ENCODE assay signal across 6 cellular contexts in genomic region chr16:88736496-88736895, GRCh38.
"Had no signal": no experiment of that assay in that cellular context is flagged by ENCODE, and none has a peak within 500 bp of the region (broad histone marks: within the 10 kb centered on the region; RNA-seq: fewer than 3 reads in every experiment).

No MANE protein-coding gene starts in this region.

- H3K4me3 ChIP-seq: GM12878 had no signal

- FAIRE-seq: G401.6, GM12878, GM18507, GM19239 had no signal

- DNase-seq: GDM1, GF-D8 had no signal
